Comparison of ENCODE assay signal across 34 cellular contexts in the genomic region with DNA sequence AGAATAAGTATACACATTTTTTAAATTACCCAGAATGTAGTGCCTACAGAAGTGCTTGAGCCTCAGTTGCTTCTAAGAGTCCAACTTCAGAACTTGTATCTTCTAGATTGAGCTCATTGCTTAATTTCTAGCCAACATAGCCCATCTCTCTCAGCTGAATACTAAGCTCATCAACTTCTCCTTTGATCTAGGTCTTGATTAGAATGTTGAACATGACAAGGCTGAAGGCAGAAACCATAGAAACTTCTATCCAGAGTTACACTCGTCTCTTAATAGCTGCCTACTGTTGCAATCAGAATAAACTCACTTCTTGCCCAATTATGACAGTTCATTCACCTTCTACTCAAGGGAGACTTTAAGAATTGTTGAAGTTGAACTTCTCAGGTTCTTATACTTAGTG.
"Had no signal": no experiment of that assay in that cellular context is flagged by ENCODE, and none has a peak within 500 bp of the region (broad histone marks: within the 10 kb centered on the region; RNA-seq: fewer than 3 reads in every experiment).

No MANE protein-coding gene starts in this region.

- H3K27ac Mint-ChIP-seq: activated B cell treated with CpG ODN at 0.5 μM for 24 hours; activated CD4-positive, alpha-beta memory T cell treated with anti-CD3 and anti-CD28 coated beads, Interleukin-2, amount 10 ng/mL, durations not matched to agents 7 days and 5 days; activated CD4-positive, alpha-beta T cell treated with anti-CD3 and anti-CD28 coated beads, Interleukin-2, amount 10 ng/mL, durations not matched to agents 7 days and 5 days; activated naive CD4-positive, alpha-beta T cell treated with anti-CD3 and anti-CD28 coated beads for 36 hours; activated naive CD4-positive, alpha-beta T cell treated with anti-CD3 and anti-CD28 coated beads, Interleukin-2, amount 50 U/mL, for 72 hours; activated naive CD8-positive, alpha-beta T cell treated with anti-CD3 and anti-CD28 coated beads for 36 hours; activated T-cell treated with anti-CD3 and anti-CD28 coated beads, Interleukin-2, amount 50 U/mL, for 72 hours; activated T-helper 1 cell treated with anti-CD3 and anti-CD28 coated beads, Interleukin-12 subunit alpha, Interleukin-12 subunit beta, Interleukin-2, Interleukin-4 antibody, amounts not matched to agents 30 ng/mL and 10 ng/mL and 1 ng/mL, durations not matched to agents 14 hours and 24 hours and 36 hours; activated T-helper 17 cell treated with anti-CD3 and anti-CD28 coated beads, Interleukin-2, amount 50 U/mL, for 72 hours; T-helper 1 cell treated with Interleukin-12 subunit alpha and Interleukin-12 subunit beta and Interleukin-4 antibody, amounts not matched to agents 30 μg/mL and 1 μg/mL, for 36 hours; T-helper 2 cell treated with Interferon-gamma antibody and Interleukin-4, amounts not matched to agents 5 μg/mL and 100 μg/mL, for 36 hours had no signal

- H3K9me3 Mint-ChIP-seq: activated B cell treated with CpG ODN at 0.5 μM for 24 hours; activated CD4-positive, alpha-beta memory T cell treated with anti-CD3 and anti-CD28 coated beads, Interleukin-2, amount 10 ng/mL, durations not matched to agents 7 days and 5 days; activated CD4-positive, alpha-beta T cell treated with anti-CD3 and anti-CD28 coated beads, Interleukin-2, amount 10 ng/mL, durations not matched to agents 7 days and 5 days; activated naive CD4-positive, alpha-beta T cell treated with anti-CD3 and anti-CD28 coated beads for 36 hours; activated naive CD4-positive, alpha-beta T cell treated with anti-CD3 and anti-CD28 coated beads, Interleukin-2, amount 50 U/mL, for 72 hours; activated naive CD8-positive, alpha-beta T cell treated with anti-CD3 and anti-CD28 coated beads for 36 hours; activated T-cell treated with anti-CD3 and anti-CD28 coated beads, Interleukin-2, amount 50 U/mL, for 4 hours; activated T-cell treated with anti-CD3 and anti-CD28 coated beads, Interleukin-2, amount 50 U/mL, for 72 hours; activated T-helper 1 cell treated with anti-CD3 and anti-CD28 coated beads, Interleukin-12 subunit alpha, Interleukin-12 subunit beta, Interleukin-2, Interleukin-4 antibody, amounts not matched to agents 30 ng/mL and 10 ng/mL and 1 ng/mL, durations not matched to agents 14 hours and 24 hours and 36 hours; activated T-helper 17 cell treated with anti-CD3 and anti-CD28 coated beads, Interleukin-2, amount 50 U/mL, for 72 hours; T-helper 2 cell treated with Interferon-gamma antibody and Interleukin-4, amounts not matched to agents 5 μg/mL and 100 μg/mL, for 36 hours had no signal

- H3K4me3 ChIP-seq: adrenal gland, body of pancreas, breast epithelium had no signal

- H3K27me3 ChIP-seq: adrenal gland, body of pancreas, brain microvascular endothelial cell, breast epithelium had no signal

- H3K4me1 Mint-ChIP-seq: activated B cell treated with CpG ODN at 0.5 μM for 24 hours had no signal

- H3K4me3 Mint-ChIP-seq: activated B cell treated with CpG ODN at 0.5 μM for 24 hours; activated CD4-positive, alpha-beta memory T cell treated with anti-CD3 and anti-CD28 coated beads, Interleukin-2, amount 10 ng/mL, durations not matched to agents 7 days and 5 days; activated CD4-positive, alpha-beta T cell treated with anti-CD3 and anti-CD28 coated beads, Interleukin-2, amount 10 ng/mL, durations not matched to agents 7 days and 5 days; activated naive CD4-positive, alpha-beta T cell treated with anti-CD3 and anti-CD28 coated beads for 36 hours; activated naive CD8-positive, alpha-beta T cell treated with anti-CD3 and anti-CD28 coated beads for 36 hours; activated T-cell treated with anti-CD3 and anti-CD28 coated beads, Interleukin-2, amount 50 U/mL, for 4 hours; activated T-cell treated with anti-CD3 and anti-CD28 coated beads, Interleukin-2, amount 50 U/mL, for 72 hours; activated T-helper 1 cell treated with anti-CD3 and anti-CD28 coated beads, Interleukin-12 subunit alpha, Interleukin-12 subunit beta, Interleukin-2, Interleukin-4 antibody, amounts not matched to agents 30 ng/mL and 10 ng/mL and 1 ng/mL, durations not matched to agents 14 hours and 24 hours and 36 hours; activated T-helper 17 cell treated with anti-CD3 and anti-CD28 coated beads, Interleukin-2, amount 50 U/mL, for 72 hours; T-helper 1 cell treated with Interleukin-12 subunit alpha and Interleukin-12 subunit beta and Interleukin-4 antibody, amounts not matched to agents 30 μg/mL and 1 μg/mL, for 36 hours; T-helper 2 cell treated with Interferon-gamma antibody and Interleukin-4, amounts not matched to agents 5 μg/mL and 100 μg/mL, for 36 hours had no signal

- H3K27ac ChIP-seq: adrenal gland, body of pancreas, brain microvascular endothelial cell, breast epithelium, VCaP had no signal

- ATAC-seq: activated naive CD4-positive, alpha-beta T cell treated with anti-CD3 and anti-CD28 coated beads, Interleukin-2, amount 50 U/mL, for 72 hours; activated T-cell treated with anti-CD3 and anti-CD28 coated beads, Interleukin-2, amount 50 U/mL, for 4 hours; activated T-cell treated with anti-CD3 and anti-CD28 coated beads, Interleukin-2, amount 50 U/mL, for 72 hours; activated T-helper 17 cell treated with anti-CD3 and anti-CD28 coated beads, Interleukin-2, amount 50 U/mL, for 72 hours; body of pancreas had no signal

- FAIRE-seq: TTC549 had no signal

- H3K36me3 ChIP-seq: adrenal gland, brain microvascular endothelial cell, breast epithelium had no signal

- H3K36me3 Mint-ChIP-seq: activated naive CD4-positive, alpha-beta T cell treated with anti-CD3 and anti-CD28 coated beads, Interleukin-2, amount 50 U/mL, for 72 hours; activated naive CD8-positive, alpha-beta T cell treated with anti-CD3 and anti-CD28 coated beads for 36 hours had no signal

- H3K9me3 ChIP-seq: adrenal gland, body of pancreas, breast epithelium had no signal

- H3K4me1 ChIP-seq: adrenal gland, breast epithelium had no signal

- H3K27me3 Mint-ChIP-seq: activated B cell treated with CpG ODN at 0.5 μM for 24 hours had no signal

- DNase-seq: activated B cell treated with CpG ODN at 0.5 μM for 24 hours; activated CD4-positive, alpha-beta memory T cell treated with anti-CD3 and anti-CD28 coated beads, Interleukin-2, amount 10 ng/mL, durations not matched to agents 7 days and 5 days; activated CD4-positive, alpha-beta T cell treated with anti-CD3 and anti-CD28 coated beads for 48 hours; activated CD4-positive, alpha-beta T cell treated with anti-CD3 and anti-CD28 coated beads, Interleukin-2, amount 10 ng/mL, durations not matched to agents 7 days and 5 days; activated CD4-positive, alpha-beta T cell treated with anti-CD3 and anti-CD28 coated beads, Interleukin-2, amount 50 U/mL, for 48 hours; activated CD4-positive, CD25-positive, alpha-beta regulatory T cell treated with anti-CD3 and anti-CD28 coated beads, Interleukin-2, amount 50 U/mL, for 72 hours; activated CD8-positive, alpha-beta memory T cell treated with anti-CD3 and anti-CD28 coated beads, Interleukin-2, amount 50 U/mL, for 4 hours; activated effector memory CD4-positive, alpha-beta T cell treated with anti-CD3 and anti-CD28 coated beads, Interleukin-2, amount 50 U/mL, for 16 hours; activated gamma-delta T cell treated with Interleukin-2 at 50 U/mL for 16 hours; activated naive CD4-positive, alpha-beta T cell; activated naive CD4-positive, alpha-beta T cell treated with anti-CD3 and anti-CD28 coated beads for 36 hours; activated naive CD4-positive, alpha-beta T cell treated with anti-CD3 and anti-CD28 coated beads, Interleukin-2, amount 50 U/mL, for 16 hours; activated naive CD8-positive, alpha-beta T cell treated with anti-CD3 and anti-CD28 coated beads for 36 hours; activated T-cell treated with anti-CD3 and anti-CD28 coated beads for 4 hours; activated T-cell treated with anti-CD3 and anti-CD28 coated beads, Interleukin-2, amount 50 U/mL, for 1 hour; activated T-cell treated with anti-CD3 and anti-CD28 coated beads, Interleukin-2, amount 50 U/mL, for 4 hours; activated T-cell treated with anti-CD3 and anti-CD28 coated beads, Interleukin-2, amount 50 U/mL, for 72 hours; adrenal gland; amniotic stem cell; aorta; body of pancreas; brain microvascular endothelial cell; central memory CD4-positive, alpha-beta T cell; T-helper 1 cell; T-helper 2 cell; T-helper 9 cell had no signal
